In the genomic region with DNA sequence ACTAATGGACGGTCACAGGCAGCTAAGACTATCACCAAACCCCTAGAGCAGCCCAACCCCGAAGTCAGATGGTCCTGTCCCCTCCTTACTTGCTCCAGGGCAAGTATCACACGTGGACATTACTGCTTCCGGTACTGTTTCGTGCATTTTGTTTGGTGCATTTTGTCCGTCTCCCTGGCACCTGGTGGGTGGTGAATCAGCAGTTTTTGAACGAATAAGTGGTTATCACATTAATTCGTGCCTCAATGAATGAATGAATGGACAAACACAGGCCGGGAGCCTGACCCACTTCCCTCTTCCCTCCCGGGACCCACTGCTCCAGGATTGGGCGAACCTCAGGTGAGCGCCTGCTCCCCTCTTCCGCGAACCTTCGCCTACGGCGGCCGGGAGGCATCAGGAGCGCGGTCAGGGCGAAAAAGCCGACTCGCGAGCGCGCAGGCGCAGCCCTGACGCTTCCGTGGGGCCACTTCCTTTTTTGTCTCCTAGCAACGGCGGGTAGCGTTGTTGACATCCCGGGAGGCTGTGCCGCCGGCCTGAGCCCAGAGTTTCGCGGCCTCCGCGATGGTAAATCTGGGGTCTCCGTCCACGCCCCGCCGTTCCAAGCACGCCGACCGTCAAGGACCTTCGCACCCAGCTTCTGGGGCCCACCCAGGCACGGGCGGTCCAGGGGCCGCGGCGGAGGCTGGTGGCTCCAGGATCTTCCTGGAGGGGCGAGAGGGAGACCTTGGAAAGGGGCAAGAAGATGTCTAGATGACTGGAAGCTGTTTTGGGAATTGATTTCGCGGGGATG, we compare ENCODE assay signal across 8 cellular contexts. TPM values are rescaled to one million over a fixed set of nuclear protein-coding genes. Genes with fewer than 3 reads are reported as not detected.
DNase-seq lines count a peak whose midpoint lies in the region; ATAC-seq and TF ChIP-seq lines count a peak whose summit lies in the region.

A gene (plus strand): TSS at position 478 of the 790 bp plus-strand sequence. CDS start 84 bp downstream, at position 562.

- H3K9me3 Mint-ChIP-seq in endodermal cell = peaks cover 4% of the 10 kb centered on the region

- H3K36me3 ChIP-seq in endodermal cell (ENCODE audit: control insufficient read depth, insufficient read depth, low read length) (no peaks in the 10 kb centered on the region), mesenchymal stem cell (ENCODE audit: control insufficient read depth in 1 of 2, insufficient read depth in 2 of 2, low read depth in 1 of 2, low read length in 2 of 2) (no peaks in the 10 kb centered on the region)

- no peak within 1 kb of the TSS for H2AK5ac ChIP-seq in mesenchymal stem cell (ENCODE audit: low read length, severe bottlenecking)

- DNase-seq in AG09309 (ENCODE audit: low read depth) (peak; percentile 51), NCI-H526 treated with DMSO at 0.1 percent for 48 hours (lab: John Stamatoyannopoulos, UW) (peak; percentile 64), endodermal cell (peak; percentile 97), mesenchymal stem cell (peak; percentile 84)
- DNase-seq in activated CD8-positive, alpha-beta memory T cell treated with anti-CD3 and anti-CD28 coated beads, Interleukin-2, amount 50 U/mL, for 24 hours (ENCODE audit: extremely low read depth) = peak; percentile 68
- DNase-seq in stimulated activated CD8-positive, alpha-beta memory T cell treated with anti-CD3 and anti-CD28 coated beads, Interleukin-12 subunit alpha, Interleukin-12 subunit beta, amount 100 ng/mL, for 1 hour (ENCODE audit: low read depth) = peak; percentile 78

- peak within 1 kb of the TSS; percentile 73 for H3K4me3 ChIP-seq in AG09309 (ENCODE audit: control insufficient read depth, low read depth, low read length)
- peak within 1 kb of the TSS; percentile 95 for H3K4me3 ChIP-seq in endodermal cell (ENCODE audit: low read length)
- peak within 1 kb of the TSS; percentile 69 to 86 for H3K4me3 ChIP-seq in mesenchymal stem cell (ENCODE audit: insufficient read depth in 1 of 2, low read depth in 1 of 2, low read length in 2 of 2)

- H3K27me3 ChIP-seq in endodermal cell (ENCODE audit: control insufficient read depth, insufficient read depth, low read length, poor library complexity, severe bottlenecking) = peaks cover 74% of the 10 kb centered on the region
- H3K27me3 ChIP-seq in mesenchymal stem cell (ENCODE audit: control insufficient read depth in 1 of 2, insufficient read depth in 1 of 2, low read length in 2 of 2) = no peaks in the 10 kb centered on the region

- H3K27ac ChIP-seq in endodermal cell (ENCODE audit: low read depth, low read length) = no peak within 1 kb of the TSS
- H3K27ac ChIP-seq in mesenchymal stem cell (ENCODE audit: low read length, poor library complexity, severe bottlenecking) = peak within 1 kb of the TSS; percentile 19

- no peak within 1 kb of the TSS for H2BK5ac ChIP-seq in mesenchymal stem cell (ENCODE audit: low read depth, low read length, poor library complexity, severe bottlenecking)

- no peak within 1 kb of the TSS for H2BK12ac ChIP-seq in mesenchymal stem cell (ENCODE audit: low read length in 2 of 2)

- H4K8ac ChIP-seq in mesenchymal stem cell (ENCODE audit: low read length) = peak within 1 kb of the TSS; percentile 96

- H3K4me1 Mint-ChIP-seq in endodermal cell = no peaks in the 10 kb centered on the region

- no peak within 1 kb of the TSS for H3K14ac ChIP-seq in mesenchymal stem cell (ENCODE audit: low read length in 2 of 2)

- no peak within 1 kb of the TSS for H3K23ac ChIP-seq in mesenchymal stem cell (ENCODE audit: low read length in 2 of 2)

- 4 to 13% methylated on average over 23 to 55 of the region's 55 CpGs for WGBS in endodermal cell (ENCODE audit: insufficient coverage in 1 of 2, insufficient read length in 1 of 2), 2 experiments
- WGBS in mesenchymal stem cell = 5% methylated on average over 55 of the region's 55 CpGs

- H2AFZ ChIP-seq in mesenchymal stem cell (ENCODE audit: low read depth, low read length) = peak within 1 kb of the TSS; percentile 72

- H3K4ac ChIP-seq in mesenchymal stem cell (ENCODE audit: low read depth in 1 of 2, low read length in 2 of 2) = no peak within 1 kb of the TSS

- H3K4me1 ChIP-seq in endodermal cell (ENCODE audit: control insufficient read depth, insufficient read depth, low read length) (no peaks in the 10 kb centered on the region), mesenchymal stem cell (ENCODE audit: control insufficient read depth, insufficient read depth, low read depth, low read length) (no peaks in the 10 kb centered on the region)

- H3K79me1 ChIP-seq in mesenchymal stem cell (replicated peaks; ENCODE audit: low read length, poor library complexity, severe bottlenecking) = no peaks in the 10 kb centered on the region

- ATAC-seq in GM19035 (IDR thresholded peaks at IDR 0.05; ENCODE audit: unreplicated experiment) (peak; percentile 98), HG03378 (IDR thresholded peaks at IDR 0.05; ENCODE audit: unreplicated experiment) (peak; percentile 90)

- H3K18ac ChIP-seq in mesenchymal stem cell (ENCODE audit: low read depth in 1 of 2, low read length in 2 of 2) = peak within 1 kb of the TSS; percentile 2 to 84

- H3K4me3 Mint-ChIP-seq in endodermal cell = peak within 1 kb of the TSS; percentile 70

- no peak for TF ChIP-seq CTCF in AG09309 (IDR thresholded peaks at IDR 0.05; ENCODE audit: control insufficient read depth, insufficient read depth, low read depth, low read length, missing control alignments)
- no peak for TF ChIP-seq CTCF in endodermal cell (conservative IDR thresholded peaks at IDR 0.05)

- H2BK15ac ChIP-seq in mesenchymal stem cell (ENCODE audit: low read depth, poor library complexity, severe bottlenecking) = no peak within 1 kb of the TSS

- H2BK120ac ChIP-seq in mesenchymal stem cell (ENCODE audit: low read depth, low read length) = no peak within 1 kb of the TSS

- peak within 1 kb of the TSS; percentile 79 for H3K4me2 ChIP-seq in mesenchymal stem cell (ENCODE audit: low read length, poor library complexity, severe bottlenecking)

- H3K9me3 ChIP-seq in endodermal cell (ENCODE audit: control insufficient read depth, low read length) = peaks cover 10% of the 10 kb centered on the region
- H3K9me3 ChIP-seq in mesenchymal stem cell (ENCODE audit: control insufficient read depth, low read length) = no peaks in the 10 kb centered on the region

- peak within 1 kb of the TSS; percentile 94 for H3K27ac Mint-ChIP-seq in endodermal cell

- H4K91ac ChIP-seq in mesenchymal stem cell (ENCODE audit: low read length) = no peak within 1 kb of the TSS

- H3K36me3 Mint-ChIP-seq in endodermal cell (ENCODE audit: low read depth) = no peaks in the 10 kb centered on the region

- peaks cover 63% of the 10 kb centered on the region for H3K27me3 Mint-ChIP-seq in endodermal cell (ENCODE audit: insufficient read depth)

- H3K9ac ChIP-seq in endodermal cell (ENCODE audit: extremely low read depth, low read length, poor library complexity, severe bottlenecking) = peak within 1 kb of the TSS; percentile 63
- H3K9ac ChIP-seq in mesenchymal stem cell (ENCODE audit: low read length) = peak within 1 kb of the TSS; percentile 98

RNA-seq across cellular contexts. Expression of the gene that starts here (rescaled TPM):
- not detected for total RNA-seq in endodermal cell
- not detected for polyA plus RNA-seq in endodermal cell (2013, experiment 1 of 2)
- polyA plus RNA-seq in endodermal cell (2013, experiment 2 of 2) = not detected
- polyA plus RNA-seq in mesenchymal stem cell (2013, experiment 1 of 2) = not detected
- polyA plus RNA-seq in mesenchymal stem cell (2013, experiment 2 of 2) = not detected

Comparison
In these comparisons a context has a peak if more than half of its experiments do, and no peak if none do; other contexts are left out.
1. Peak in DNase-seq, H3K4me3 ChIP-seq and H3K9ac ChIP-seq in endodermal cell; RNA of the gene not detected or under 1 TPM.